In genomic region chr12:12979731-12980259, GRCh38 we compare ENCODE assay signal across 1 cellular context.
TF ChIP-seq lines count a peak whose summit lies in the region.

No MANE protein-coding gene starts in this region.

TF ChIP-seq in SK-N-SH, 30 proteins besides CTCF, POLR2A, EP300 and RAD21 (continued from another document):
- TF ChIP-seq MXI1 (IDR thresholded peaks at IDR 0.05; ENCODE audit: low read depth, low read length) (no peak), YY1 (IDR thresholded peaks at IDR 0.05; ENCODE audit: low read depth) (no peak), JUND (IDR thresholded peaks at IDR 0.05) (peak; percentile 36; the same call in 1 of the 2 replicates), FOSL2 (IDR thresholded peaks at IDR 0.05; ENCODE audit: borderline replicate concordance, low read depth) (peak; percentile 51; the same call in 1 of the 2 replicates), MAX (IDR thresholded peaks at IDR 0.05; ENCODE audit: low read depth) (peak; percentile 58; the same call in 1 of the 2 replicates), PBX3 (IDR thresholded peaks at IDR 0.05) (0 out of 2 replicates have a peak, but pooled peaks have one; percentile 5), NRF1 (IDR thresholded peaks at IDR 0.05; ENCODE audit: low read depth, low read length) (no peak), TCF12 (IDR thresholded peaks at IDR 0.05) (peak; percentile 64; the same call in 1 of the 2 replicates)
TF ChIP-seq in SK-N-SH: peak in this region for 5.
